Comparison of ENCODE assay signal across 9 cellular contexts in the genomic region with DNA sequence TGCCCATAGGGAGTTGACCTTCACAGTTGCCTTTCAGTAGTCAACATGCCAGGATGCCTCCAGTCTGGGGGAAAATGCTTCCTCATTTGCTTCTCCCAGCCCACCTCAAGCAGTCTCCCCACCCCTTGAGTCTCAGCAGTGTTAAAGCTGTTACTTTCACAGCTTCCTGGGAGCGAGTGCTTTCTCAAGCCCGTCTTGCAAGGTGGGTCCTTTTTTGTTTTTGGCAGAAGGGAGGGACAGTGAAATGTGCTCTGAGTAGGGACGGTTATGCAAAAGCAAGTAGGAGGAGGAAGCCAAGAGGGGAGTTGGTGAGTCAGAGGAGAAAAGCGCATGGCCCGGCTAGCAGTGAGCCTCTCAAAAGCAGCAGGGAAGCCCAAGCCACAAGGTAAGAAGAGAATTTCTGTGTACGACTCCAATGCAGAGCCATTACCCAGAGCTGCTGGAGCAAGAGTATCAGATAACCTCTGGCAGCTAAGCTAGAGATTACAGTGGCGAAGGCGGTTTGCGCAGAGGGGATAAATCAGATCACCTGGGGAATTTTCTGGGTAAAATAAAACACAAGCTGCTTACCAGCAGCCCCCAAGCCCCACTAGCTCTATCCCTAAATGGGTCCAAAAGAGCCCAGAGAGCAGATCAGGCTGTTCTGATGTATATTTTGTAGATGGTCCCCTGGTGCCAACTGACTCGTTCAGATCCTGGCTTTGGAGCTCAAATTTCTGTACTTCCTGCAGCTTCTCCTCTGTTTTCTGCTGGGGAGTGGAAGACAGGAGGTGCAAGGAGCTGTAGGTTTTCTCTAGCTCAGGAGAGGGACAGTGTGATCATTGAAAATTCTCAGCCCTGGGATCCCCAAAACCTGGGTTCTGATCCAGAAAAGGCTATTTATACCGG. TPM values are rescaled to one million over a fixed set of nuclear protein-coding genes. Genes with fewer than 3 reads are reported as not detected.
DNase-seq lines count a peak whose midpoint lies in the region; ATAC-seq and TF ChIP-seq lines count a peak whose summit lies in the region.
"Had no signal": no experiment of that assay in that cellular context is flagged by ENCODE, and none has a peak within 500 bp of the region (broad histone marks: within the 10 kb centered on the region; RNA-seq: fewer than 3 reads in every experiment).

TSS of gene CHST4 (plus strand) at position 316 of the 888 bp plus-strand sequence. CDS start 10,252 bp downstream, outside the sequence.

- no peaks in the 10 kb centered on the region for H3K27me3 ChIP-seq in HUES64 (ENCODE audit: insufficient read depth, low read length)

- TF ChIP-seq CTCF in Calu3 (IDR thresholded peaks at IDR 0.05; ENCODE audit: unreplicated experiment), result no peak
- no peak for TF ChIP-seq CTCF in WTC11 (IDR thresholded peaks at IDR 0.05)

- ATAC-seq in WTC11, result peak; percentile 89
- no peak for ATAC-seq in HG03039 (IDR thresholded peaks at IDR 0.05; ENCODE audit: unreplicated experiment)

- POLR2A ChIA-PET in WTC11 (lab: Charles Lee), result interaction anchor here (0.6 to 1.6 kb wide), 7 partner anchors 26 to 99 kb away, joined by 3 to 5 read pairs (median 4); partner anchors contain the start of genes MARVELD3 and ZNF23

- CTCF ChIA-PET in Calu3 (lab: Charles Lee) (interaction anchor here (1.0 to 2.3 kb wide), 9 partner anchors 9 to 114 kb away, joined by 3 to 16 read pairs (median 4); partner anchors contain the start of gene ZNF23), WTC11 (lab: Charles Lee) (interaction anchor here (0.6 to 5.5 kb wide), 22 partner anchors 8 to 435 kb away, joined by 3 to 45 read pairs (median 4); partner anchors contain the start of genes MARVELD3 and ZNF23)

- H3K27me3 Mint-ChIP-seq in Calu3 (ENCODE audit: unreplicated experiment) (no peaks in the 10 kb centered on the region), WTC11 (ENCODE audit: low read depth) (no peaks in the 10 kb centered on the region; the same call in 1 of the 2 replicates)
- peaks cover 22% of the 10 kb centered on the region for H3K27me3 Mint-ChIP-seq in activated CD4-positive, alpha-beta T cell treated with anti-CD3 and anti-CD28 coated beads, Interleukin-2, amount 10 ng/mL, durations not matched to agents 24 days and 14 days

- 3% methylated on average over 11 of the region's 11 CpGs for WGBS in HUES64

- no peaks in the 10 kb centered on the region for H3K9me3 ChIP-seq in HUES64 (ENCODE audit: insufficient read depth, low read depth, low read length)

- no peaks in the 10 kb centered on the region for H3K9me3 Mint-ChIP-seq in Calu3 (ENCODE audit: low read depth, unreplicated experiment)
- no peaks in the 10 kb centered on the region for H3K9me3 Mint-ChIP-seq in WTC11
- H3K9me3 Mint-ChIP-seq in activated CD4-positive, alpha-beta T cell treated with anti-CD3 and anti-CD28 coated beads, Interleukin-2, amount 10 ng/mL, durations not matched to agents 24 days and 14 days, result no peaks in the 10 kb centered on the region
- H3K9me3 Mint-ChIP-seq: activated naive CD8-positive, alpha-beta T cell treated with anti-CD3 and anti-CD28 coated beads, Interleukin-2, amount 10 ng/mL, durations not matched to agents 7 days and 5 days had no signal

- TSS peak; percentile 72 for BruUV-seq in Calu3 (replicated peaks; lab: Mats Ljungman, UMichigan)

- no peaks in the 10 kb centered on the region for H3K36me3 ChIP-seq in HUES64 (ENCODE audit: insufficient read depth, low read length)

- peak within 1 kb of the TSS; percentile 55 for H3K4me3 ChIP-seq in HUES64 (ENCODE audit: low read length)

- H3K36me3 Mint-ChIP-seq in Calu3 (ENCODE audit: insufficient read depth, unreplicated experiment) (peaks cover 48% of the 10 kb centered on the region), WTC11 (no peaks in the 10 kb centered on the region)
- no peaks in the 10 kb centered on the region for H3K36me3 Mint-ChIP-seq in activated CD4-positive, alpha-beta T cell treated with anti-CD3 and anti-CD28 coated beads, Interleukin-2, amount 10 ng/mL, durations not matched to agents 24 days and 14 days (ENCODE audit: low read depth)
- H3K36me3 Mint-ChIP-seq: activated naive CD8-positive, alpha-beta T cell treated with anti-CD3 and anti-CD28 coated beads, Interleukin-2, amount 10 ng/mL, durations not matched to agents 7 days and 5 days had no signal

- peak within 1 kb of the TSS; percentile 75 for H3K9ac ChIP-seq in HUES64 (ENCODE audit: low read depth, low read length)

- H3K4me1 Mint-ChIP-seq in Calu3 (ENCODE audit: low read depth, unreplicated experiment) (peaks cover 59% of the 10 kb centered on the region), WTC11 (peaks cover 45% of the 10 kb centered on the region)
- H3K4me1 Mint-ChIP-seq in activated CD4-positive, alpha-beta T cell treated with anti-CD3 and anti-CD28 coated beads, Interleukin-2, amount 10 ng/mL, durations not matched to agents 24 days and 14 days, result peaks cover 3% of the 10 kb centered on the region

- H3K4me3 Mint-ChIP-seq in Calu3 (ENCODE audit: low read depth, unreplicated experiment) (peak within 1 kb of the TSS; percentile 81), WTC11 (peak within 1 kb of the TSS; percentile 74)
- no peak within 1 kb of the TSS for H3K4me3 Mint-ChIP-seq in activated CD4-positive, alpha-beta T cell treated with anti-CD3 and anti-CD28 coated beads, Interleukin-2, amount 10 ng/mL, durations not matched to agents 24 days and 14 days
- H3K4me3 Mint-ChIP-seq: activated naive CD8-positive, alpha-beta T cell treated with anti-CD3 and anti-CD28 coated beads, Interleukin-2, amount 10 ng/mL, durations not matched to agents 7 days and 5 days had no signal

- intact Hi-C loops in Calu3 (cut with micrococcal nuclease; ENCODE audit: unreplicated experiment), result loop anchor here (1.0 kb wide), 1 partner anchor 11 kb away; no protein-coding TSS in a partner anchor
- intact Hi-C loops in activated CD4-positive, alpha-beta T cell treated with anti-CD3 and anti-CD28 coated beads, Interleukin-2, amount 10 ng/mL, durations not matched to agents 24 days and 14 days (cut with micrococcal nuclease), result no loop called here

- peak within 1 kb of the TSS; percentile 96 for H3K27ac Mint-ChIP-seq in Calu3 (ENCODE audit: unreplicated experiment)
- H3K27ac Mint-ChIP-seq in WTC11, result peak within 1 kb of the TSS; percentile 99
- H3K27ac Mint-ChIP-seq in activated CD4-positive, alpha-beta T cell treated with anti-CD3 and anti-CD28 coated beads, Interleukin-2, amount 10 ng/mL, durations not matched to agents 24 days and 14 days, result no peak within 1 kb of the TSS
- H3K27ac Mint-ChIP-seq: activated naive CD8-positive, alpha-beta T cell treated with anti-CD3 and anti-CD28 coated beads, Interleukin-2, amount 10 ng/mL, durations not matched to agents 7 days and 5 days had no signal

- DNase-seq in Calu3 (peak; percentile 82), WTC11 (ENCODE audit: low spot score) (peak; percentile 75), left kidney (ENCODE audit: low read depth, low spot score) (peak; percentile 81), NCI-H1930 (lab: John Stamatoyannopoulos, UW) (no peak), RPMI8226 (no peak)
- no peak for DNase-seq in activated CD4-positive, alpha-beta T cell treated with anti-CD3 and anti-CD28 coated beads, Interleukin-2, amount 10 ng/mL, durations not matched to agents 24 days and 14 days
- DNase-seq: activated naive CD8-positive, alpha-beta T cell treated with anti-CD3 and anti-CD28 coated beads, Interleukin-2, amount 10 ng/mL, durations not matched to agents 7 days and 5 days had no signal

- peaks cover 24% of the 10 kb centered on the region for H3K4me1 ChIP-seq in HUES64 (ENCODE audit: insufficient read depth, low read length)

- H3K27ac ChIP-seq in HUES64 (ENCODE audit: low read depth, low read length), result peak within 1 kb of the TSS; percentile 92

TF ChIP-seq in WTC11, 78 proteins besides CTCF, POLR2A, EP300 and RAD21 (continues in another document):
- TF ChIP-seq ESRRA (CRISPR knock-in tag; IDR thresholded peaks at IDR 0.05; ENCODE audit: borderline replicate concordance), result 0 out of 2 replicates have a peak, but pooled peaks have one; percentile 24
- no peak for TF ChIP-seq OVOL2 (CRISPR knock-in tag; IDR thresholded peaks at IDR 0.05; ENCODE audit: borderline replicate concordance)
- TF ChIP-seq, protein P1, sequence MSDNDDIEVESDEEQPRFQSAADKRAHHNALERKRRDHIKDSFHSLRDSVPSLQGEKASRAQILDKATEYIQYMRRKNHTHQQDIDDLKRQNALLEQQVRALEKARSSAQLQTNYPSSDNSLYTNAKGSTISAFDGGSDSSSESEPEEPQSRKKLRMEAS (CRISPR knock-in tag; IDR thresholded peaks at IDR 0.05), result peak; percentile 73; the same call in 1 of the 2 replicates
- TF ChIP-seq NR2C2 (CRISPR knock-in tag; IDR thresholded peaks at IDR 0.05), result no peak
- peak; percentile 55; the same call in 1 of the 2 replicates for TF ChIP-seq ZBTB21 (CRISPR knock-in tag; IDR thresholded peaks at IDR 0.05; ENCODE audit: borderline replicate concordance)

RNA-seq across cellular contexts. Expression of gene CHST4, which starts in this region (rescaled TPM):
- 72.9 and 105 TPM in 2 replicates for total RNA-seq in Calu3 (2022)
- polyA plus RNA-seq in HUES64 (2013, experiment 1 of 2), result 8.7 TPM
- 7.4 TPM for polyA plus RNA-seq in HUES64 (2013, experiment 2 of 2)
- total RNA-seq in WTC11 (2021), result 9.9 to 12.8 TPM (median 12.0 TPM) in 3 replicates
- total RNA-seq in activated CD4-positive, alpha-beta T cell treated with anti-CD3 and anti-CD28 coated beads, Interleukin-2, amount 10 ng/mL, durations not matched to agents 24 days and 14 days, result not detected in 2 replicates
- total RNA-seq: activated naive CD8-positive, alpha-beta T cell treated with anti-CD3 and anti-CD28 coated beads, Interleukin-2, amount 10 ng/mL, durations not matched to agents 7 days and 5 days had no signal

Comparison
In these comparisons a context has a peak if more than half of its experiments do, and no peak if none do; other contexts are left out.
1. RNA of gene CHST4 (total RNA-seq): 72.9 to 105 TPM in Calu3 and 9.9 to 12.8 TPM in WTC11; not detected in activated CD4-positive, alpha-beta T cell treated with anti-CD3 and anti-CD28 coated beads, Interleukin-2, amount 10 ng/mL, durations not matched to agents 24 days and 14 days; every median in the first group is over 10 times any median in the second.
2. DNase-seq: peak in Calu3 (single experiment), WTC11 (single experiment) and left kidney (single experiment); none in NCI-H1930 (0 of 2), RPMI8226 (single experiment) and activated CD4-positive, alpha-beta T cell treated with anti-CD3 and anti-CD28 coated beads, Interleukin-2, amount 10 ng/mL, durations not matched to agents 24 days and 14 days (single experiment).